24 cellular contexts compared by ENCODE assay signal in the genomic region with DNA sequence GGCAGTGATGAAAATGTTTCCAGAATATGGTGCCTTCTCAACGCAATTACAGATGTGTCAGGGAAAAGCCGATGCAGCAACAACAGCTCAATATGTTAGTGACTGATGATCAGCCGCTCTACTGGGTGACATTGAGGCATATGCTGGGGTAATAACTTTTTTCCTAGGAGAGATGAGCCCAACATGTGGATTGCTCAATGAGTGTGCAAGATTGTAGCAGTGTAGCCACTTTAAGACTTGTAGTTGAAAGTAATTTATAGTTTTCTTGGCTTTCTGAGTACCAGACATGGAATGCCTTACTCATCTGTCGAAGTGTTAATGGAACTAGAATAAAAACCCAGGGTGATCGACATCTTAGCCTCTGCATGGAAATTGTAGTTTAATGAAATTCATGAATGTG. TPM values are rescaled to one million over a fixed set of nuclear protein-coding genes. Genes with fewer than 3 reads are reported as not detected.
DNase-seq lines count a peak whose midpoint lies in the region; ATAC-seq and TF ChIP-seq lines count a peak whose summit lies in the region.
"Had no signal": no experiment of that assay in that cellular context is flagged by ENCODE, and none has a peak within 500 bp of the region (broad histone marks: within the 10 kb centered on the region; RNA-seq: fewer than 3 reads in every experiment).

No MANE protein-coding gene starts in this region.

- TF ChIP-seq EP300 in transverse colon (IDR thresholded peaks at IDR 0.05; ENCODE audit: low read depth), result no peak

- intact Hi-C loops in transverse colon (cut with DNase I; ENCODE audit: low total_unique reads), result no loop called here

- no peak overlapping the region for H3K9ac ChIP-seq in Loucy (ENCODE audit: low read depth, low read length, poor library complexity, severe bottlenecking)

- no peaks in the 10 kb centered on the region for H3K9me3 ChIP-seq in Loucy (ENCODE audit: insufficient read depth, low read depth, low read length)
- no peaks in the 10 kb centered on the region for H3K9me3 ChIP-seq in transverse colon
- H3K9me3 ChIP-seq: SJCRH30 had no signal

- H3K27ac ChIP-seq in transverse colon, result no peak overlapping the region
- H3K27ac ChIP-seq: PC-9, SJCRH30 had no signal

- H3K4me1 ChIP-seq in Loucy (ENCODE audit: insufficient read depth, low read length, poor library complexity, severe bottlenecking) (peaks cover 13% of the 10 kb centered on the region), transverse colon (no peaks in the 10 kb centered on the region)
- H3K4me1 ChIP-seq: SJCRH30 had no signal

- no peak for TF ChIP-seq POLR2A in transverse colon (IDR thresholded peaks at IDR 0.05)

- H4K20me1 ChIP-seq in Loucy (ENCODE audit: insufficient read depth, low read length, poor library complexity, severe bottlenecking), result no peaks in the 10 kb centered on the region

- H3F3A ChIP-seq in Loucy (ENCODE audit: low read depth), result no peaks in the 10 kb centered on the region

- DNase-seq in AG09309 (ENCODE audit: low read depth) (peak; percentile 17), fibroblast of mammary gland (ENCODE audit: low read depth) (peak; percentile 9), skeletal muscle cell (ENCODE audit: low read depth) (peak; percentile 38), transverse colon (no peak), ecto neural progenitor cell (ENCODE audit: low spot score) (no peak)
- DNase-seq in activated effector memory CD4-positive, alpha-beta T cell treated with Interleukin-2 at 50 U/mL for 16 hours, result no peak
- DNase-seq: 8988T; ACHN; AML-193; CD8-positive, alpha-beta memory T cell; DMS 273 treated with DMSO at 0.1 percent for 48 hours; DMS79; GF-D8; KG1; MM.1S; NCI-H2029; NCI-H2227 treated with DMSO at 0.1 percent for 48 hours; NCI-H526 treated with DMSO at 0.1 percent for 48 hours; PC-9; SJCRH30 had no signal

- no peak for ATAC-seq in HG02610 (IDR thresholded peaks at IDR 0.05; ENCODE audit: unreplicated experiment)
- ATAC-seq: Right ventricle myocardium inferior, SK-N-SH treated with all-trans-retinoic acid at 6 μM for 48 hours had no signal

- H3K4me2 ChIP-seq in Loucy (ENCODE audit: low read depth, low read length, poor library complexity, severe bottlenecking), result peak overlapping the region; percentile 31
- H3K4me2 ChIP-seq: PC-9 had no signal

- no peaks in the 10 kb centered on the region for H3K9me2 ChIP-seq in Loucy (replicated peaks; ENCODE audit: low read depth, low read length)

- H2AFZ ChIP-seq in Loucy (ENCODE audit: low read length), result peak overlapping the region; percentile 79
- H2AFZ ChIP-seq: PC-9 had no signal

- TF ChIP-seq CTCF in AG09309 (IDR thresholded peaks at IDR 0.05; ENCODE audit: control insufficient read depth, insufficient read depth, low read depth, low read length, missing control alignments), result no peak
- TF ChIP-seq CTCF in Loucy (conservative IDR thresholded peaks at IDR 0.05; ENCODE audit: low read length), result no peak
- TF ChIP-seq CTCF in fibroblast of mammary gland (conservative IDR thresholded peaks at IDR 0.05; ENCODE audit: control insufficient read depth, insufficient read depth, low read depth, low read length), result no peak
- TF ChIP-seq CTCF in transverse colon (IDR thresholded peaks at IDR 0.05), result no peak

- H3K36me3 ChIP-seq in Loucy (ENCODE audit: insufficient read depth, low read length), result no peaks in the 10 kb centered on the region
- H3K36me3 ChIP-seq in transverse colon, result no peaks in the 10 kb centered on the region
- H3K36me3 ChIP-seq: SJCRH30 had no signal

- H3K4me3 ChIP-seq in AG09309 (ENCODE audit: control insufficient read depth, low read depth, low read length) (no peak overlapping the region), Loucy (ENCODE audit: low read length, poor library complexity, severe bottlenecking) (no peak overlapping the region), fibroblast of mammary gland (ENCODE audit: control insufficient read depth, low read depth, low read length) (no peak overlapping the region), skeletal muscle cell (ENCODE audit: low read depth, low read length) (no peak overlapping the region), transverse colon (no peak overlapping the region)
- H3K4me3 ChIP-seq: PC-9, SJCRH30 had no signal

- H3K79me2 ChIP-seq in Loucy (ENCODE audit: insufficient read depth, low read length), result no peaks in the 10 kb centered on the region

- in situ Hi-C loops in transverse colon (cut with MboI; ENCODE audit: low pct_ligation_motif_present in 1 of 4, low pct_unique_long_range_greater_than_20kb in 1 of 4, low sequenced_read_pairs in 3 of 4), result loop anchor here in 2 of 4 donors (25.0 kb wide), 2 partner anchors 575 to 950 kb away; partner anchors contain the start of gene SLC24A3 (in 2 of the 2)

- 97 to 100% methylated on average over 4 to 5 of the region's 5 CpGs for WGBS in transverse colon (ENCODE audit: low coverage in 1 of 2), 2 donors

- H3K27me3 ChIP-seq in Loucy (ENCODE audit: insufficient read depth, low read length, poor library complexity, severe bottlenecking), result no peaks in the 10 kb centered on the region
- no peaks in the 10 kb centered on the region for H3K27me3 ChIP-seq in transverse colon
- H3K27me3 ChIP-seq: SJCRH30 had no signal

RNA-seq across cellular contexts. Expression of gene DTD1, which starts 49.4 kb away (rescaled TPM):
- total RNA-seq in transverse colon, result 10 to 100 TPM in 2 of 4 donors, 1 to 10 TPM in 2; 3.7 to 17.6 (median 9.8) TPM

Comparison
In these comparisons a context has a peak if more than half of its experiments do, and no peak if none do; other contexts are left out.
1. DNase-seq: peak in AG09309 (single experiment), fibroblast of mammary gland (single experiment) and skeletal muscle cell (single experiment); none in activated effector memory CD4-positive, alpha-beta T cell treated with Interleukin-2 at 50 U/mL for 16 hours (single experiment), transverse colon (single experiment) and ecto neural progenitor cell (single experiment).